27 cellular contexts compared by ENCODE assay signal in genomic region chr4:96916731-96917130, GRCh38.
DNase-seq lines count a peak whose midpoint lies in the region; ATAC-seq and TF ChIP-seq lines count a peak whose summit lies in the region.
"Had no signal": no experiment of that assay in that cellular context is flagged by ENCODE, and none has a peak within 500 bp of the region (broad histone marks: within the 10 kb centered on the region; RNA-seq: fewer than 3 reads in every experiment).

No MANE protein-coding gene starts in this region.

- POLR2A ChIA-PET in HEK293T (lab: Yijun Ruan, JAX): no interaction called here

- H3K9ac ChIP-seq in neural progenitor cell: no peak overlapping the region

- peak; percentile 6 for DNase-seq in HEK293T (ENCODE audit: extremely low spot score)
- peak; percentile 77 for DNase-seq in NCI-H345 (lab: John Stamatoyannopoulos, UW)
- peak; percentile 50 for DNase-seq in ecto neural progenitor cell (ENCODE audit: low spot score)
- DNase-seq in neural progenitor cell (ENCODE audit: low spot score): peak; percentile 61
- DNase-seq in activated T-cell treated with anti-CD3 and anti-CD28 coated beads, Interleukin-2, amount 50 U/mL, for 72 hours: no peak
- DNase-seq in NCI-H524 treated with DMSO at 0.1 percent for 48 hours (lab: John Stamatoyannopoulos, UW): no peak
- DNase-seq: activated CD4-positive, alpha-beta T cell treated with anti-CD3 and anti-CD28 coated beads, Interleukin-2, amount 50 U/mL, for 48 hours; activated naive CD4-positive, alpha-beta T cell treated with anti-CD3 and anti-CD28 coated beads, Interleukin-2, amount 10 ng/mL, durations not matched to agents 7 days and 5 days; brain microvascular endothelial cell; Calu3; GOT3; mucosa of descending colon; NCI-H1048; NCI-H2081; posterior cingulate gyrus; right lobe of liver; stimulated activated CD4-positive, alpha-beta T cell treated with anti-CD3 and anti-CD28 coated beads, Interleukin-12 subunit alpha, Interleukin-12 subunit beta, amount 100 ng/mL, for 4 hours; stimulated activated CD4-positive, alpha-beta T cell treated with anti-CD3 and anti-CD28 coated beads, Interleukin-4, amount 100 ng/mL, for 24 hours had no signal

- CTCF ChIA-PET in HEK293T (lab: Yijun Ruan, JAX): no interaction called here

- H3K27ac Mint-ChIP-seq in neural progenitor cell: no peak overlapping the region
- H3K27ac Mint-ChIP-seq in activated T-cell treated with anti-CD3 and anti-CD28 coated beads, Interleukin-2, amount 50 U/mL, for 72 hours: no peak overlapping the region
- H3K27ac Mint-ChIP-seq: activated naive CD4-positive, alpha-beta T cell treated with anti-CD3 and anti-CD28 coated beads, Interleukin-2, amount 10 ng/mL, durations not matched to agents 7 days and 5 days; activated T-helper 1 cell treated with anti-CD3 and anti-CD28 coated beads, Interleukin-12 subunit alpha, Interleukin-12 subunit beta, Interleukin-2, Interleukin-4 antibody, amounts not matched to agents 30 ng/mL and 10 ng/mL and 1 ng/mL, durations not matched to agents 14 hours and 24 hours and 36 hours; CD14-positive monocyte; stimulated activated effector memory CD8-positive, alpha-beta T cell treated with anti-CD3 and anti-CD28 coated beads, Interleukin-12 subunit alpha, Interleukin-12 subunit beta, amount 100 ng/mL, for 72 hours; type B pancreatic cell had no signal

- peaks cover 13% of the 10 kb centered on the region for H3K4me1 ChIP-seq in neural progenitor cell
- H3K4me1 ChIP-seq: right lobe of liver, SJSA1 had no signal

- peaks cover 18% of the 10 kb centered on the region for H3K4me1 Mint-ChIP-seq in neural progenitor cell
- no peaks in the 10 kb centered on the region for H3K4me1 Mint-ChIP-seq in activated T-cell treated with anti-CD3 and anti-CD28 coated beads, Interleukin-2, amount 50 U/mL, for 72 hours (ENCODE audit: low read depth)
- H3K4me1 Mint-ChIP-seq: activated naive CD4-positive, alpha-beta T cell treated with anti-CD3 and anti-CD28 coated beads, Interleukin-2, amount 10 ng/mL, durations not matched to agents 7 days and 5 days; CD14-positive monocyte; stimulated activated effector memory CD8-positive, alpha-beta T cell treated with anti-CD3 and anti-CD28 coated beads, Interleukin-12 subunit alpha, Interleukin-12 subunit beta, amount 100 ng/mL, for 72 hours had no signal

- H3K36me3 ChIP-seq in neural progenitor cell: no peaks in the 10 kb centered on the region
- H3K36me3 ChIP-seq: brain microvascular endothelial cell, right lobe of liver, SJSA1 had no signal

- peaks cover 11% of the 10 kb centered on the region for H3K9me3 Mint-ChIP-seq in neural progenitor cell
- H3K9me3 Mint-ChIP-seq in activated T-cell treated with anti-CD3 and anti-CD28 coated beads, Interleukin-2, amount 50 U/mL, for 72 hours: peaks cover 2 to 8% of the 10 kb centered on the region in 2 donors
- H3K9me3 Mint-ChIP-seq: activated naive CD4-positive, alpha-beta T cell treated with anti-CD3 and anti-CD28 coated beads, Interleukin-2, amount 10 ng/mL, durations not matched to agents 7 days and 5 days had no signal

- TF ChIP-seq CTCF in neural progenitor cell (IDR thresholded peaks at IDR 0.05): no peak

- H3K27me3 ChIP-seq in neural progenitor cell: no peaks in the 10 kb centered on the region
- H3K27me3 ChIP-seq: brain microvascular endothelial cell, right lobe of liver, SJSA1 had no signal

- H3K27ac ChIP-seq in neural progenitor cell: no peak overlapping the region
- H3K27ac ChIP-seq: brain microvascular endothelial cell, right lobe of liver, SJSA1 had no signal

- H3K9me3 ChIP-seq in neural progenitor cell (ENCODE audit: low read depth): no peaks in the 10 kb centered on the region
- H3K9me3 ChIP-seq: mucosa of descending colon, right lobe of liver, SJSA1 had no signal

- no peaks in the 10 kb centered on the region for H3F3A ChIP-seq in neural progenitor cell (ENCODE audit: low read depth)

- H3K27me3 Mint-ChIP-seq in neural progenitor cell (ENCODE audit: insufficient read depth, low read depth): no peaks in the 10 kb centered on the region
- no peaks in the 10 kb centered on the region for H3K27me3 Mint-ChIP-seq in activated T-cell treated with anti-CD3 and anti-CD28 coated beads, Interleukin-2, amount 50 U/mL, for 72 hours (ENCODE audit: low read depth)
- H3K27me3 Mint-ChIP-seq: activated naive CD4-positive, alpha-beta T cell treated with anti-CD3 and anti-CD28 coated beads, Interleukin-2, amount 10 ng/mL, durations not matched to agents 7 days and 5 days had no signal

- no peak overlapping the region for H3K4me3 ChIP-seq in neural progenitor cell
- H3K4me3 ChIP-seq: GM12878, lung, mucosa of descending colon, right lobe of liver, SJSA1 had no signal

- H4K20me1 ChIP-seq in neural progenitor cell (ENCODE audit: low read depth): no peaks in the 10 kb centered on the region

- H2AFZ ChIP-seq in neural progenitor cell (replicated peaks): no peak overlapping the region

- no peak for ATAC-seq in GM18520 (IDR thresholded peaks at IDR 0.05; ENCODE audit: unreplicated experiment)
- no peak for ATAC-seq in activated T-cell treated with anti-CD3 and anti-CD28 coated beads, Interleukin-2, amount 50 U/mL, for 72 hours (replicated peaks in 1 of 2)
- ATAC-seq: activated CD4-positive, CD25-positive, alpha-beta regulatory T cell treated with anti-CD3 and anti-CD28 coated beads, Interleukin-2, amount 50 U/mL, for 24 hours; GM12878; mucosa of descending colon; right lobe of liver; stimulated activated effector memory CD8-positive, alpha-beta T cell treated with anti-CD3 and anti-CD28 coated beads, Interleukin-12 subunit alpha, Interleukin-12 subunit beta, amount 100 ng/mL, for 72 hours had no signal

- H3K79me2 ChIP-seq in neural progenitor cell (ENCODE audit: low read depth): no peaks in the 10 kb centered on the region

- H3K36me3 Mint-ChIP-seq in neural progenitor cell: peaks cover 3% of the 10 kb centered on the region
- H3K36me3 Mint-ChIP-seq in activated T-cell treated with anti-CD3 and anti-CD28 coated beads, Interleukin-2, amount 50 U/mL, for 72 hours (ENCODE audit: insufficient read depth in 2 of 2): peaks cover 0 to 2% of the 10 kb centered on the region in 2 donors
- H3K36me3 Mint-ChIP-seq: activated naive CD4-positive, alpha-beta T cell treated with anti-CD3 and anti-CD28 coated beads, Interleukin-2, amount 10 ng/mL, durations not matched to agents 7 days and 5 days; CD14-positive monocyte; stimulated activated effector memory CD8-positive, alpha-beta T cell treated with anti-CD3 and anti-CD28 coated beads, Interleukin-12 subunit alpha, Interleukin-12 subunit beta, amount 100 ng/mL, for 72 hours; type B pancreatic cell had no signal

- no peak overlapping the region for H3K4me3 Mint-ChIP-seq in neural progenitor cell
- no peak overlapping the region for H3K4me3 Mint-ChIP-seq in activated T-cell treated with anti-CD3 and anti-CD28 coated beads, Interleukin-2, amount 50 U/mL, for 72 hours
- H3K4me3 Mint-ChIP-seq: activated naive CD4-positive, alpha-beta T cell treated with anti-CD3 and anti-CD28 coated beads, Interleukin-2, amount 10 ng/mL, durations not matched to agents 7 days and 5 days; activated T-helper 1 cell treated with anti-CD3 and anti-CD28 coated beads, Interleukin-12 subunit alpha, Interleukin-12 subunit beta, Interleukin-2, Interleukin-4 antibody, amounts not matched to agents 30 ng/mL and 10 ng/mL and 1 ng/mL, durations not matched to agents 14 hours and 24 hours and 36 hours; CD14-positive monocyte; stimulated activated effector memory CD8-positive, alpha-beta T cell treated with anti-CD3 and anti-CD28 coated beads, Interleukin-12 subunit alpha, Interleukin-12 subunit beta, amount 100 ng/mL, for 72 hours; type B pancreatic cell had no signal

- H3K4me2 ChIP-seq in neural progenitor cell: no peak overlapping the region

TF ChIP-seq in HEK293T, 16 proteins besides CTCF, POLR2A, EP300 and RAD21:
- no peak for TF ChIP-seq ELF4 (IDR thresholded peaks at IDR 0.05)
- peak; percentile 39 for TF ChIP-seq PKNOX1 (IDR thresholded peaks at IDR 0.05)
- no peak for TF ChIP-seq FOXA1 (IDR thresholded peaks at IDR 0.05)
- TF ChIP-seq LEF1 (IDR thresholded peaks at IDR 0.05; ENCODE audit: borderline replicate concordance): no peak
- no peak for TF ChIP-seq NFRKB (IDR thresholded peaks at IDR 0.05)

Comparison
In these comparisons a context has a peak if more than half of its experiments do, and no peak if none do; other contexts are left out.
1. DNase-seq: peak in HEK293T (single experiment), NCI-H345 (single experiment), ecto neural progenitor cell (single experiment) and neural progenitor cell (single experiment); none in activated T-cell treated with anti-CD3 and anti-CD28 coated beads, Interleukin-2, amount 50 U/mL, for 72 hours (0 of 2) and NCI-H524 treated with DMSO at 0.1 percent for 48 hours (single experiment).